In genomic region chr16:82652826-82653225, GRCh38 we compare ENCODE assay signal across 14 cellular contexts. TPM values are rescaled to one million over a fixed set of nuclear protein-coding genes. Genes with fewer than 3 reads are reported as not detected.
DNase-seq lines count a peak whose midpoint lies in the region; ATAC-seq and TF ChIP-seq lines count a peak whose summit lies in the region.
"Had no signal": no experiment of that assay in that cellular context is flagged by ENCODE, and none has a peak within 500 bp of the region (broad histone marks: within the 10 kb centered on the region; RNA-seq: fewer than 3 reads in every experiment).

No MANE protein-coding gene starts in this region.

- peaks cover 2% of the 10 kb centered on the region for H3K9me3 Mint-ChIP-seq in activated naive CD8-positive, alpha-beta T cell treated with anti-CD3 and anti-CD28 coated beads for 36 hours
- H3K9me3 Mint-ChIP-seq: activated T-cell treated with anti-CD3 and anti-CD28 coated beads, Interleukin-2, amount 50 U/mL, for 4 hours had no signal

- H2AFZ ChIP-seq in SK-N-SH (ENCODE audit: low read depth) (no peak overlapping the region), osteoblast (ENCODE audit: low read length) (no peak overlapping the region)

- peak overlapping the region; percentile 84 for H3K27ac Mint-ChIP-seq in activated naive CD8-positive, alpha-beta T cell treated with anti-CD3 and anti-CD28 coated beads for 36 hours

- peaks cover 35% of the 10 kb centered on the region for H3K4me1 Mint-ChIP-seq in activated naive CD8-positive, alpha-beta T cell treated with anti-CD3 and anti-CD28 coated beads for 36 hours

- CTCF ChIA-PET in SK-N-SH (lab: Yijun Ruan, JAX) = no interaction called here

- H3K4me2 ChIP-seq in SK-N-SH (peak overlapping the region; percentile 64; the same call in 1 of the 2 replicates), osteoblast (ENCODE audit: insufficient read depth, low read length) (peak overlapping the region; percentile 82)

- TF ChIP-seq EP300 in SK-N-SH (IDR thresholded peaks at IDR 0.05; ENCODE audit: borderline replicate concordance in 1 of 2, low read depth in 1 of 2, low read length in 1 of 2) = no peak

- no peaks in the 10 kb centered on the region for H3K36me3 ChIP-seq in SK-N-SH (replicated peaks in 1 of 2; ENCODE audit: control insufficient read depth in 1 of 2, insufficient read depth in 2 of 2, low read length in 1 of 2)
- no peaks in the 10 kb centered on the region for H3K36me3 ChIP-seq in KOPT-K1 (ENCODE audit: insufficient read depth, low read length)
- H3K36me3 ChIP-seq in osteoblast (ENCODE audit: insufficient read depth, low read length) = no peaks in the 10 kb centered on the region
- no peaks in the 10 kb centered on the region for H3K36me3 ChIP-seq in upper lobe of right lung
- H3K36me3 ChIP-seq: heart right ventricle had no signal

- H3K4me3 ChIP-seq in SK-N-SH (ENCODE audit: low read depth in 2 of 2, low read length in 1 of 2) = no peak overlapping the region
- H3K4me3 ChIP-seq in osteoblast (ENCODE audit: insufficient read depth, low read length) = no peak overlapping the region
- H3K4me3 ChIP-seq in upper lobe of right lung = no peak overlapping the region

- no peak for ATAC-seq in SK-N-SH treated with all-trans-retinoic acid at 6 μM for 48 hours
- no peak for ATAC-seq in upper lobe of right lung
- no peak for ATAC-seq in HG03025 (IDR thresholded peaks at IDR 0.05; ENCODE audit: low FRiP score, unreplicated experiment)
- ATAC-seq: left lobe of liver, sciatic nerve had no signal

- peaks cover 7 to 51% of the 10 kb centered on the region in 2 experiments for H3K4me1 ChIP-seq in SK-N-SH (ENCODE audit: control insufficient read depth in 1 of 2, insufficient read depth in 2 of 2, low read depth in 1 of 2, low read length in 1 of 2)
- H3K4me1 ChIP-seq in osteoblast (ENCODE audit: insufficient read depth, low read length) = peaks cover 54% of the 10 kb centered on the region
- peaks cover 3% of the 10 kb centered on the region for H3K4me1 ChIP-seq in upper lobe of right lung

- 52% methylated on average over 4 of the region's 4 CpGs for WGBS in SK-N-SH (ENCODE audit: low lambda C conversion rate)

- intact Hi-C loops in upper lobe of right lung (cut with DNase I) = no loop called here

- POLR2A ChIA-PET in SK-N-SH (lab: Yijun Ruan, JAX) = no interaction called here

- H3K27me3 Mint-ChIP-seq in activated naive CD8-positive, alpha-beta T cell treated with anti-CD3 and anti-CD28 coated beads for 36 hours = peaks cover 3% of the 10 kb centered on the region

- DNase-seq in SK-N-SH (no peak), osteoblast (ENCODE audit: insufficient read length, low spot score, missing footprints) (no peak), upper lobe of right lung (no peak)
- no peak for DNase-seq in activated naive CD8-positive, alpha-beta T cell treated with anti-CD3 and anti-CD28 coated beads for 36 hours
- DNase-seq in stimulated activated CD4-positive, alpha-beta T cell treated with anti-CD3 and anti-CD28 coated beads, Interleukin-15, amount 100 ng/mL, for 24 hours = no peak
- DNase-seq: 8988T; activated T-cell treated with anti-CD3 and anti-CD28 coated beads, Interleukin-2, amount 50 U/mL, for 4 hours; heart right ventricle; NCI-H524 had no signal

- H3K9me2 ChIP-seq in SK-N-SH = no peaks in the 10 kb centered on the region

- H3K27ac ChIP-seq in SK-N-SH (ENCODE audit: low read depth in 2 of 2, low read length in 1 of 2) = peak overlapping the region in 1 of 2 experiments; percentile 96; a peak in 3 of 4 replicates
- H3K27ac ChIP-seq in KOPT-K1 (ENCODE audit: low read depth, low read length, poor library complexity, severe bottlenecking) = peak overlapping the region; percentile 61
- H3K27ac ChIP-seq in osteoblast (ENCODE audit: low read depth, low read length) = peak overlapping the region; percentile 96
- no peak overlapping the region for H3K27ac ChIP-seq in upper lobe of right lung

- H3K27me3 ChIP-seq in SK-N-SH (ENCODE audit: insufficient read depth) (no peaks in the 10 kb centered on the region), osteoblast (ENCODE audit: insufficient read depth, low read length) (no peaks in the 10 kb centered on the region), upper lobe of right lung (no peaks in the 10 kb centered on the region)
- H3K27me3 ChIP-seq: heart right ventricle had no signal

- TF ChIP-seq CTCF in SK-N-SH (IDR thresholded peaks at IDR 0.05) = no peak
- no peak for TF ChIP-seq CTCF in osteoblast (IDR thresholded peaks at IDR 0.05; ENCODE audit: extremely low read depth, low read depth, low read length)
- no peak for TF ChIP-seq CTCF in upper lobe of right lung (IDR thresholded peaks at IDR 0.05)

- H3K4me3 Mint-ChIP-seq in activated naive CD8-positive, alpha-beta T cell treated with anti-CD3 and anti-CD28 coated beads for 36 hours = no peak overlapping the region

- H3K79me2 ChIP-seq in SK-N-SH (ENCODE audit: insufficient read depth) = peaks cover 55% of the 10 kb centered on the region; the same call in 1 of the 2 replicates
- H3K79me2 ChIP-seq in osteoblast (ENCODE audit: insufficient read depth, low read length) = peaks cover 32% of the 10 kb centered on the region

- no peak for TF ChIP-seq RAD21 in SK-N-SH (IDR thresholded peaks at IDR 0.05; ENCODE audit: low read length)

- H3K9ac ChIP-seq in SK-N-SH = peak overlapping the region; percentile 72; the same call in 1 of the 2 replicates

- H4K20me1 ChIP-seq in SK-N-SH (ENCODE audit: insufficient read depth) (no peaks in the 10 kb centered on the region), osteoblast (ENCODE audit: insufficient read depth, low read length) (no peaks in the 10 kb centered on the region)

- peaks cover 54% of the 10 kb centered on the region for H3F3A ChIP-seq in SK-N-SH (replicated peaks; ENCODE audit: insufficient read depth)

- H3K9me3 ChIP-seq in SK-N-SH (no peaks in the 10 kb centered on the region), KOPT-K1 (ENCODE audit: insufficient read depth, low read length, poor library complexity, severe bottlenecking) (no peaks in the 10 kb centered on the region), osteoblast (ENCODE audit: low read depth, low read length) (no peaks in the 10 kb centered on the region), upper lobe of right lung (no peaks in the 10 kb centered on the region)
- H3K9me3 ChIP-seq: heart right ventricle had no signal

- H3K36me3 Mint-ChIP-seq in activated naive CD8-positive, alpha-beta T cell treated with anti-CD3 and anti-CD28 coated beads for 36 hours = no peaks in the 10 kb centered on the region

TF ChIP-seq in SK-N-SH, 30 proteins besides CTCF, POLR2A, EP300 and RAD21 (continues in another document):
- TF ChIP-seq SIN3A (IDR thresholded peaks at IDR 0.05; ENCODE audit: borderline replicate concordance, low read depth, low read length) (no peak), ZBTB33 (IDR thresholded peaks at IDR 0.05; ENCODE audit: borderline replicate concordance, low read depth) (no peak)

TF ChIP-seq in SK-N-SH treated with all-trans-retinoic acid at 6 μM for 48 hours, 23 proteins besides CTCF, POLR2A, EP300 and RAD21:
- no peak for TF ChIP-seq GLIS3 (CRISPR knock-in tag; IDR thresholded peaks at IDR 0.05)
- TF ChIP-seq ESRRG (CRISPR knock-in tag; IDR thresholded peaks at IDR 0.05) = no peak
- no peak for TF ChIP-seq ARNTL (CRISPR knock-in tag; IDR thresholded peaks at IDR 0.05; ENCODE audit: borderline replicate concordance, low read depth)
- TF ChIP-seq, protein P1, sequence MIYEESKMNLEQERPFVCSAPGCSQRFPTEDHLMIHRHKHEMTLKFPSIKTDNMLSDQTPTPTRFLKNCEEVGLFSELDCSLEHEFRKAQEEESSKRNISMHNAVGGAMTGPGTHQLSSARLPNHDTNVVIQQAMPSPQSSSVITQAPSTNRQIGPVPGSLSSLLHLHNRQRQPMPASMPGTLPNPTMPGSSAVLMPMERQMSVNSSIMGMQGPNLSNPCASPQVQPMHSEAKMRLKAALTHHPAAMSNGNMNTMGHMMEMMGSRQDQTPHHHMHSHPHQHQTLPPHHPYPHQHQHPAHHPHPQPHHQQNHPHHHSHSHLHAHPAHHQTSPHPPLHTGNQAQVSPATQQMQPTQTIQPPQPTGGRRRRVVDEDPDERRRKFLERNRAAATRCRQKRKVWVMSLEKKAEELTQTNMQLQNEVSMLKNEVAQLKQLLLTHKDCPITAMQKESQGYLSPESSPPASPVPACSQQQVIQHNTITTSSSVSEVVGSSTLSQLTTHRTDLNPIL (CRISPR knock-in tag; IDR thresholded peaks at IDR 0.05; ENCODE audit: low read depth) = no peak
- no peak for TF ChIP-seq ZNF565 (CRISPR knock-in tag; conservative IDR thresholded peaks at IDR 0.05; ENCODE audit: low read depth)
- no peak for TF ChIP-seq TOX (CRISPR knock-in tag; IDR thresholded peaks at IDR 0.05; ENCODE audit: borderline replicate concordance)

RNA-seq across cellular contexts. Expression of gene CDH13, which starts 26.1 kb away (rescaled TPM):
- polyA plus RNA-seq in SK-N-SH (2012; rRNA removed) = 93.0 and 107 TPM in 2 replicates
- 68.6 and 78.0 TPM in 2 replicates for polyA plus RNA-seq in SK-N-SH (2012; cell fraction: cytosol; rRNA removed)
- polyA plus RNA-seq in SK-N-SH (2012; cell fraction: nucleus; rRNA removed) = 53.7 and 78.7 TPM in 2 replicates
- not detected for total RNA-seq in activated naive CD8-positive, alpha-beta T cell treated with anti-CD3 and anti-CD28 coated beads for 36 hours
- total RNA-seq in osteoblast = 102 and 104 TPM in 2 replicates
- total RNA-seq in upper lobe of right lung = 27.2 TPM
- total RNA-seq: activated T-cell treated with anti-CD3 and anti-CD28 coated beads, Interleukin-2, amount 50 U/mL, for 4 hours had no signal

Comparison
In these comparisons a context has a peak if more than half of its experiments do, and no peak if none do; other contexts are left out.
1. RNA of gene CDH13, which starts 26.1 kb away (total RNA-seq): 102 to 104 TPM in osteoblast and 27.2 TPM in upper lobe of right lung (single experiment); not detected in activated naive CD8-positive, alpha-beta T cell treated with anti-CD3 and anti-CD28 coated beads for 36 hours; every median in the first group is over 10 times any median in the second.